14 cellular contexts compared by ENCODE assay signal in the genomic region with DNA sequence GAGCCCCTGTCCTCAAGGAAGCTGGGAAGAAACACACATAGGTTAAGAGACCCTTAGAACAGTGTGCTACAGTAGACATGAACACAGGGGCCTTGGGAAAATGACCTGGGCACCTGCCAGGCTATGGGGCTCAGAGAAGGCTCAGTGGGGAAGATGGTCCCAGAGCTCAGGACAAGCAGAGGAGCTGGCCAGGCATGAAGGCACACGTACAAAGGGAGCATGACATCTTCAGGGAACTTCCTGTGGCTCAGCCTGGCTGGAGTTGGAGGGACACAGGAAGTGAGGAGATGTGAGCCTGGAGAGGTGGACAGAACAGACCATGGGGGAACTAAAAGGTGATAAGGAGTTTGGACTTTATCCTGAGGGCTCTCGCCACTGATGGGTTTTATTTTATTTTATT. TPM values are rescaled to one million over a fixed set of nuclear protein-coding genes. Genes with fewer than 3 reads are reported as not detected.
A peak's percentile ranks its signal among the peaks of the same experiment; 100 is the strongest.
DNase-seq lines count a peak whose midpoint lies in the region; ATAC-seq and TF ChIP-seq lines count a peak whose summit lies in the region.
"Had no signal": no experiment of that assay in that cellular context is flagged by ENCODE, and none has a peak within 500 bp of the region (broad histone marks: within the 10 kb centered on the region; RNA-seq: fewer than 3 reads in every experiment).

No MANE protein-coding gene starts in this region.

- peaks cover 50% of the 10 kb centered on the region for H3K4me1 Mint-ChIP-seq in endothelial cell (ENCODE audit: unreplicated experiment)

- H3K4me1 ChIP-seq in heart right ventricle (peaks cover 12 to 84% (median 75%) of the 10 kb centered on the region in 9 donors), muscle layer of duodenum (ENCODE audit: control insufficient read depth in 1 of 2, insufficient read depth in 2 of 2, low read length in 2 of 2) (peaks cover 13 to 42% of the 10 kb centered on the region in 2 donors), upper lobe of left lung (peaks cover 38 to 77% (median 57%) of the 10 kb centered on the region in 4 donors)

- H3K4me3 Mint-ChIP-seq in endothelial cell (ENCODE audit: unreplicated experiment): peak overlapping the region; percentile 100

- H3K27me3 ChIP-seq in heart right ventricle (peaks cover 0 to 34% (median 0%) of the 10 kb centered on the region in 7 donors), muscle layer of duodenum (ENCODE audit: low read depth, low read length) (peaks cover 9% of the 10 kb centered on the region), upper lobe of left lung (peaks cover 0 to 3% (median 0%) of the 10 kb centered on the region in 4 donors)

- peak overlapping the region; percentile 88 for H3K27ac Mint-ChIP-seq in endothelial cell (ENCODE audit: unreplicated experiment)

- H3K9me3 Mint-ChIP-seq in endothelial cell (ENCODE audit: unreplicated experiment): no peaks in the 10 kb centered on the region

- WGBS in heart right ventricle, 2 donors: 48 to 51% methylated on average over 2 of the region's 2 CpGs
- WGBS in upper lobe of left lung, 2 donors: 40 to 42% methylated on average over 2 of the region's 2 CpGs

- H3K9me3 ChIP-seq in heart right ventricle (no peaks in the 10 kb centered on the region), muscle layer of duodenum (ENCODE audit: control insufficient read depth in 1 of 2, low read length in 2 of 2) (no peaks in the 10 kb centered on the region), upper lobe of left lung (no peaks in the 10 kb centered on the region)
- H3K9me3 ChIP-seq: SJCRH30 had no signal

- TF ChIP-seq POLR2A in upper lobe of left lung (IDR thresholded peaks at IDR 0.05): no peak

- intact Hi-C loops in heart right ventricle (cut with DNase I) (loop anchor here in 1 of 10 donors (5.0 kb wide), 1 partner anchor 40 kb away; no protein-coding TSS in a partner anchor), Right ventricle myocardium inferior (cut with DNase I) (no loop called here)

- H3K36me3 ChIP-seq in heart right ventricle (peaks cover 0 to 44% (median 29%) of the 10 kb centered on the region in 9 donors), muscle layer of duodenum (ENCODE audit: control insufficient read depth in 1 of 2, insufficient read depth in 2 of 2, low read length in 2 of 2) (peaks cover 17 to 22% of the 10 kb centered on the region in 2 donors), upper lobe of left lung (peaks cover 15 to 41% (median 30%) of the 10 kb centered on the region in 4 donors)
- H3K36me3 ChIP-seq: SJCRH30 had no signal

- H3K27me3 Mint-ChIP-seq in endothelial cell (ENCODE audit: unreplicated experiment): peaks cover 20% of the 10 kb centered on the region

- peaks cover 57% of the 10 kb centered on the region for H3K36me3 Mint-ChIP-seq in endothelial cell (ENCODE audit: low read depth, unreplicated experiment)

- no peak for DNase-seq in heart right ventricle
- DNase-seq in Right ventricle myocardium inferior (ENCODE audit: missing footprints): no peak
- no peak for DNase-seq in endothelial cell (ENCODE audit: low spot score)
- no peak for DNase-seq in upper lobe of left lung
- DNase-seq in left lobe of liver (ENCODE audit: low spot score): no peak
- no peak for DNase-seq in LoVo (ENCODE audit: low spot score)
- DNase-seq: activated CD4-positive, alpha-beta T cell treated with anti-CD3 and anti-CD28 coated beads, Interleukin-2, amount 50 U/mL, for 4 hours; activated effector memory CD4-positive, alpha-beta T cell treated with Interleukin-2 at 50 U/mL for 16 hours; GM23248; NCI-H2171 treated with DMSO at 0.1 percent for 48 hours; SJCRH30; stimulated activated naive CD4-positive, alpha-beta T cell had no signal

- no peak for TF ChIP-seq EP300 in upper lobe of left lung (IDR thresholded peaks at IDR 0.05)

- no peak for ATAC-seq in heart right ventricle
- no peak for ATAC-seq in Right ventricle myocardium inferior
- no peak for ATAC-seq in upper lobe of left lung (ENCODE audit: low FRiP score in 2 of 2)
- no peak for ATAC-seq in GM21515 (IDR thresholded peaks at IDR 0.05; ENCODE audit: unreplicated experiment)
- no peak for ATAC-seq in left lobe of liver

- TF ChIP-seq CTCF in heart right ventricle (IDR thresholded peaks at IDR 0.05): no peak
- no peak for TF ChIP-seq CTCF in endothelial cell (IDR thresholded peaks at IDR 0.05; ENCODE audit: unreplicated experiment)
- TF ChIP-seq CTCF in upper lobe of left lung (IDR thresholded peaks at IDR 0.05): no peak

- H3K27ac ChIP-seq in heart right ventricle: peak overlapping the region; percentile 81 to 99 (median 94)
- H3K27ac ChIP-seq in muscle layer of duodenum (ENCODE audit: low read length): peak overlapping the region; percentile 95
- peak overlapping the region; percentile 83 to 98 (median 98) for H3K27ac ChIP-seq in upper lobe of left lung
- H3K27ac ChIP-seq: GM23248, SJCRH30 had no signal

- H3K4me3 ChIP-seq in heart right ventricle (peak overlapping the region in 6 of 10 donors; percentile 68 to 93 (median 86)), muscle layer of duodenum (ENCODE audit: low read depth in 1 of 2, low read length in 2 of 2) (no peak overlapping the region), upper lobe of left lung (peak overlapping the region in 2 of 4 donors; percentile 55 to 66)
- H3K4me3 ChIP-seq: GM23248, SJCRH30 had no signal

RNA-seq across cellular contexts. Expression of a gene that starts 3.8 kb away (rescaled TPM):
- 10 to 100 TPM in 2 of 10 donors, 1 to 10 TPM in 8; 5.5 to 16.8 (median 7.9) TPM for total RNA-seq in heart right ventricle
- 10 to 100 TPM; 23.2 to 33.7 TPM for polyA plus RNA-seq in heart right ventricle
- 9.3 TPM for total RNA-seq in Right ventricle myocardium inferior
- 43.9 TPM for total RNA-seq in endothelial cell (ENCODE audit: unreplicated experiment)
- total RNA-seq in upper lobe of left lung: 10 to 100 TPM; 19.9 to 49.9 (median 42.7) TPM
- 22.4 TPM for total RNA-seq in left lobe of liver

RNA-seq across cellular contexts. Expression of a gene that starts 4.2 kb away (rescaled TPM):
- total RNA-seq in heart right ventricle: 10 to 100 TPM; 28.9 to 50.0 (median 35.6) TPM
- 100 to 1,000 TPM in 1 of 2 donors, 10 to 100 TPM in 1; 44.2 to 104 TPM for polyA plus RNA-seq in heart right ventricle
- 43.9 TPM for total RNA-seq in Right ventricle myocardium inferior
- total RNA-seq in endothelial cell (ENCODE audit: unreplicated experiment): 413 TPM
- 100 to 1,000 TPM; 131 to 226 (median 164) TPM for total RNA-seq in upper lobe of left lung
- 85.1 TPM for total RNA-seq in left lobe of liver
- total RNA-seq: GM23248 had no signal
- polyA plus RNA-seq: GM23248 had no signal

RNA-seq across cellular contexts. Expression of a gene that starts 8.5 kb away (rescaled TPM):
- total RNA-seq in heart right ventricle (10 to 100 TPM; 48.2 to 70.9 (median 53.4) TPM), Right ventricle myocardium inferior (55.7 TPM), endothelial cell (ENCODE audit: unreplicated experiment) (39.2 TPM), upper lobe of left lung (100 to 1,000 TPM in 2 of 6 donors, 10 to 100 TPM in 3, not detected in 1; 25.1 to 112 (median 67.5) TPM), left lobe of liver (76.8 TPM)
- polyA plus RNA-seq in heart right ventricle: 100 to 1,000 TPM; 144 to 304 TPM

RNA-seq across cellular contexts. Expression of a gene that starts 41.3 kb away (rescaled TPM):
- total RNA-seq in heart right ventricle (100 to 1,000 TPM in 9 of 10 donors, 10 to 100 TPM in 1; 96.1 to 173 (median 114) TPM), Right ventricle myocardium inferior (118 TPM), endothelial cell (ENCODE audit: unreplicated experiment) (173 TPM), upper lobe of left lung (100 to 1,000 TPM in 4 of 6 donors, 10 to 100 TPM in 2; 47.1 to 166 (median 131) TPM), left lobe of liver (75.6 TPM)
- polyA plus RNA-seq in heart right ventricle: 100 to 1,000 TPM; 302 to 355 TPM

RNA-seq across cellular contexts. Expression of a gene that starts 41.8 kb away (rescaled TPM):
- total RNA-seq in heart right ventricle: under 1 TPM in 2 of 10 donors, not detected in 8; 0.10 to 0.35 TPM
- under 1 TPM; 0.04 to 0.07 TPM for polyA plus RNA-seq in heart right ventricle
- 0.16 TPM for total RNA-seq in Right ventricle myocardium inferior
- total RNA-seq in endothelial cell (ENCODE audit: unreplicated experiment): 8.5 TPM
- total RNA-seq in upper lobe of left lung: under 1 TPM in 3 of 6 donors, not detected in 3; 0.30 to 0.64 (median 0.57) TPM
- total RNA-seq in left lobe of liver: 0.23 TPM

Comparison
In these comparisons a context has a peak if more than half of its experiments do, and no peak if none do; other contexts are left out.
1. H3K4me3 ChIP-seq: peak in heart right ventricle (6 of 10); none in muscle layer of duodenum (0 of 2).
2. Peak in every context shown above with its lines, with median percentiles within 50 percentile points of each other: H3K27ac ChIP-seq.